In genomic region chr20:3925899-3926638, GRCh38 we compare ENCODE assay signal across 14 cellular contexts. TPM values are rescaled to one million over a fixed set of nuclear protein-coding genes. Genes with fewer than 3 reads are reported as not detected.
DNase-seq lines count a peak whose midpoint lies in the region; ATAC-seq and TF ChIP-seq lines count a peak whose summit lies in the region.
"Had no signal": no experiment of that assay in that cellular context is flagged by ENCODE, and none has a peak within 500 bp of the region (broad histone marks: within the 10 kb centered on the region; RNA-seq: fewer than 3 reads in every experiment).

No MANE protein-coding gene starts in this region.

- H3K9me3 Mint-ChIP-seq in endothelial cell (ENCODE audit: unreplicated experiment): no peaks in the 10 kb centered on the region

- TF ChIP-seq CTCF in cardiac muscle cell (IDR thresholded peaks at IDR 0.05; ENCODE audit: low read depth, low read length) (no peak), right atrium auricular region (IDR thresholded peaks at IDR 0.05) (no peak), RWPE2 (IDR thresholded peaks at IDR 0.05; ENCODE audit: poor library complexity, severe bottlenecking) (no peak), endothelial cell (IDR thresholded peaks at IDR 0.05; ENCODE audit: unreplicated experiment) (no peak), upper lobe of left lung (IDR thresholded peaks at IDR 0.05) (no peak), GM10248 (IDR thresholded peaks at IDR 0.05; ENCODE audit: control extremely low read depth, extremely low read depth, low read depth, missing control alignments) (no peak)

- H3K27me3 ChIP-seq in cardiac muscle cell: no peaks in the 10 kb centered on the region
- no peaks in the 10 kb centered on the region for H3K27me3 ChIP-seq in right atrium auricular region
- no peaks in the 10 kb centered on the region for H3K27me3 ChIP-seq in RWPE2 (ENCODE audit: insufficient read depth, poor library complexity, severe bottlenecking)
- H3K27me3 ChIP-seq in upper lobe of left lung: no peaks in the 10 kb centered on the region
- H3K27me3 ChIP-seq: vagina had no signal

- CTCF ChIA-PET in GM10248 (lab: Yijun Ruan, JAX): no interaction called here

- H3K27ac ChIP-seq in cardiac muscle cell: peak overlapping the region; percentile 51
- H3K27ac ChIP-seq in right atrium auricular region: no peak overlapping the region
- H3K27ac ChIP-seq in RWPE2 (ENCODE audit: poor library complexity, severe bottlenecking): peak overlapping the region; percentile 1
- peak overlapping the region; percentile 36 to 68 (median 63) for H3K27ac ChIP-seq in upper lobe of left lung
- H3K27ac ChIP-seq: vagina had no signal

- peaks cover 31% of the 10 kb centered on the region for H3K36me3 Mint-ChIP-seq in endothelial cell (ENCODE audit: low read depth, unreplicated experiment)

- H3K4me1 ChIP-seq in cardiac muscle cell (ENCODE audit: low read depth) (peaks cover 33% of the 10 kb centered on the region), right atrium auricular region (peaks cover 0 to 46% of the 10 kb centered on the region in 2 donors), RWPE2 (ENCODE audit: insufficient read depth, poor library complexity, severe bottlenecking) (peaks cover 5% of the 10 kb centered on the region), upper lobe of left lung (peaks cover 33 to 54% (median 41%) of the 10 kb centered on the region in 4 donors)
- H3K4me1 ChIP-seq: HAP-1 had no signal

- no peak overlapping the region for H3K4me3 ChIP-seq in cardiac muscle cell
- H3K4me3 ChIP-seq in right atrium auricular region: no peak overlapping the region
- H3K4me3 ChIP-seq in RWPE2 (ENCODE audit: severe bottlenecking): no peak overlapping the region
- no peak overlapping the region for H3K4me3 ChIP-seq in upper lobe of left lung
- H3K4me3 ChIP-seq: HAP-1, lung, vagina had no signal

- peaks cover 18% of the 10 kb centered on the region for H3K4me1 Mint-ChIP-seq in endothelial cell (ENCODE audit: unreplicated experiment)

- WGBS in upper lobe of left lung, 2 donors: 66 to 68% methylated on average over 9 of the region's 9 CpGs

- TF ChIP-seq EP300 in upper lobe of left lung (IDR thresholded peaks at IDR 0.05): no peak

- H3K36me3 ChIP-seq in cardiac muscle cell (peaks cover 8% of the 10 kb centered on the region), right atrium auricular region (peaks cover 18% of the 10 kb centered on the region), RWPE2 (ENCODE audit: low read depth) (peaks cover 33% of the 10 kb centered on the region), upper lobe of left lung (peaks cover 0 to 46% (median 24%) of the 10 kb centered on the region in 4 donors)

- TF ChIP-seq POLR2A in upper lobe of left lung (IDR thresholded peaks at IDR 0.05): no peak

- peak overlapping the region; percentile 76 for H3K27ac Mint-ChIP-seq in endothelial cell (ENCODE audit: unreplicated experiment)

- POLR2A ChIA-PET in GM10248 (lab: Yijun Ruan, JAX): interaction anchor here (0.7 to 1.2 kb wide), 2 partner anchors 9 to 19 kb away, joined by 3 read pairs; no protein-coding TSS in a partner anchor

- peak overlapping the region; percentile 77 for H3K4me3 Mint-ChIP-seq in endothelial cell (ENCODE audit: unreplicated experiment)

- H3K9me3 ChIP-seq in cardiac muscle cell (ENCODE audit: low read depth) (no peaks in the 10 kb centered on the region), right atrium auricular region (no peaks in the 10 kb centered on the region), RWPE2 (ENCODE audit: severe bottlenecking) (no peaks in the 10 kb centered on the region), upper lobe of left lung (no peaks in the 10 kb centered on the region)
- H3K9me3 ChIP-seq: HAP-1, vagina had no signal

- ATAC-seq in RWPE2 (ENCODE audit: low read depth) (peak; percentile 1; the same call in 1 of the 3 replicates), upper lobe of left lung (ENCODE audit: low FRiP score in 2 of 2) (no peak), GM21825 (IDR thresholded peaks at IDR 0.05; ENCODE audit: unreplicated experiment) (no peak)
- ATAC-seq: right cardiac atrium had no signal

- peaks cover 17% of the 10 kb centered on the region for H3K27me3 Mint-ChIP-seq in endothelial cell (ENCODE audit: unreplicated experiment)

- DNase-seq in cardiac muscle cell (ENCODE audit: low read depth in 1 of 2, low spot score in 1 of 2) (no peak), right atrium auricular region (ENCODE audit: low spot score) (no peak), RWPE2 (ENCODE audit: low spot score) (no peak), endothelial cell (ENCODE audit: low spot score) (no peak), upper lobe of left lung (no peak), iPS-NIHi11 (ENCODE audit: low spot score) (no peak), GM10248 (ENCODE audit: extremely low spot score) (no peak)
- DNase-seq: activated CD4-positive, CD25-positive, alpha-beta regulatory T cell; Karpas-422; right cardiac atrium had no signal

RNA-seq across cellular contexts. Expression of gene PANK2, which starts 36.9 kb away (rescaled TPM):
- total RNA-seq in cardiac muscle cell (29.2 and 33.4 TPM in 2 replicates), right atrium auricular region (10 to 100 TPM; 15.5 to 19.5 TPM), endothelial cell (ENCODE audit: unreplicated experiment) (53.7 TPM), upper lobe of left lung (10 to 100 TPM; 34.3 to 58.7 (median 50.4) TPM)
- polyA plus RNA-seq in cardiac muscle cell: 21.0 and 24.1 TPM in 2 replicates

Comparison
In these comparisons a context has a peak if more than half of its experiments do, and no peak if none do; other contexts are left out.
1. H3K27ac ChIP-seq: peak in cardiac muscle cell (single experiment), RWPE2 (single experiment) and upper lobe of left lung (4 of 4); none in right atrium auricular region (0 of 2).